Comparison of ENCODE assay signal across 27 cellular contexts in genomic region chr4:173391691-173392090, GRCh38. TPM values are rescaled to one million over a fixed set of nuclear protein-coding genes. Genes with fewer than 3 reads are reported as not detected.
"Had no signal": no experiment of that assay in that cellular context is flagged by ENCODE, and none has a peak within 500 bp of the region (broad histone marks: within the 10 kb centered on the region; RNA-seq: fewer than 3 reads in every experiment).

No MANE protein-coding gene starts in this region.

- H3K27ac Mint-ChIP-seq: stimulated activated memory B cell treated with anti-CD40 and anti-IgM and Interleukin-4, amounts not matched to agents 10 μg/mL and 1 μg/mL and 100 μg/mL, for 72 hours; stimulated activated naive B cell treated with anti-CD40 and anti-IgM and Interleukin-4, amounts not matched to agents 10 μg/mL and 1 μg/mL and 100 μg/mL, for 72 hours; stimulated activated naive CD8-positive, alpha-beta T cell treated with anti-CD3 and anti-CD28 coated beads, Interleukin-15, amount 100 ng/mL, for 72 hours; stimulated activated naive CD8-positive, alpha-beta T cell treated with anti-CD3 and anti-CD28 coated beads, Interleukin-15, Interleukin-2, amounts not matched to agents 100 ng/mL and 50 ng/mL, for 24 hours; type B pancreatic cell had no signal

- H3K27ac ChIP-seq: stomach, suprapubic skin, thoracic aorta, tibial artery, tibial nerve, transverse colon, upper lobe of left lung, upper lobe of right lung, uterus, vagina had no signal

- H3K4me1 Mint-ChIP-seq: stimulated activated memory B cell treated with anti-CD40 and anti-IgM and Interleukin-4, amounts not matched to agents 10 μg/mL and 1 μg/mL and 100 μg/mL, for 72 hours; stimulated activated naive B cell treated with anti-CD40 and anti-IgM and Interleukin-4, amounts not matched to agents 10 μg/mL and 1 μg/mL and 100 μg/mL, for 72 hours; stimulated activated naive CD8-positive, alpha-beta T cell treated with anti-CD3 and anti-CD28 coated beads, Interleukin-15, amount 100 ng/mL, for 72 hours had no signal

- H3K4me3 Mint-ChIP-seq: stimulated activated memory B cell treated with anti-CD40 and anti-IgM and Interleukin-4, amounts not matched to agents 10 μg/mL and 1 μg/mL and 100 μg/mL, for 72 hours; stimulated activated naive B cell treated with anti-CD40 and anti-IgM and Interleukin-4, amounts not matched to agents 10 μg/mL and 1 μg/mL and 100 μg/mL, for 72 hours; stimulated activated naive CD8-positive, alpha-beta T cell treated with anti-CD3 and anti-CD28 coated beads, Interleukin-15, amount 100 ng/mL, for 72 hours; stimulated activated naive CD8-positive, alpha-beta T cell treated with anti-CD3 and anti-CD28 coated beads, Interleukin-15, Interleukin-2, amounts not matched to agents 100 ng/mL and 50 ng/mL, for 24 hours; type B pancreatic cell had no signal

- H3K4me3 ChIP-seq: stomach, suprapubic skin, testis, thoracic aorta, tibial artery, tibial nerve, transverse colon, upper lobe of left lung, upper lobe of right lung, uterus, vagina had no signal

- H3K9me3 Mint-ChIP-seq: stimulated activated naive B cell treated with anti-CD40 and anti-IgM and Interleukin-4, amounts not matched to agents 10 μg/mL and 1 μg/mL and 100 μg/mL, for 72 hours; stimulated activated naive CD8-positive, alpha-beta T cell treated with anti-CD3 and anti-CD28 coated beads, Interleukin-15, amount 100 ng/mL, for 72 hours; stimulated activated naive CD8-positive, alpha-beta T cell treated with anti-CD3 and anti-CD28 coated beads, Interleukin-15, Interleukin-2, amounts not matched to agents 100 ng/mL and 50 ng/mL, for 24 hours; type B pancreatic cell had no signal

- H3K4me1 ChIP-seq: stomach, suprapubic skin, testis, tibial nerve, transverse colon, upper lobe of left lung, upper lobe of right lung, uterus, vagina had no signal

- H3K36me3 ChIP-seq: transverse colon, upper lobe of left lung, upper lobe of right lung, uterus, vagina had no signal

- H3K27me3 ChIP-seq: stomach, suprapubic skin, testis, tibial artery, tibial nerve, transverse colon, upper lobe of left lung, upper lobe of right lung, uterus, vagina had no signal

- DNase-seq: stimulated activated CD4-positive, alpha-beta T cell treated with anti-CD3 and anti-CD28 coated beads, Interleukin-2, amount 100 ng/mL, for 24 hours; stimulated activated CD4-positive, alpha-beta T cell treated with anti-CD3 and anti-CD28 coated beads, Interleukin-2, amount 100 ng/mL, for 48 hours; stimulated activated CD4-positive, alpha-beta T cell treated with anti-CD3 and anti-CD28 coated beads, Interleukin-4, amount 100 ng/mL, for 1 hour; stimulated activated CD4-positive, alpha-beta T cell treated with anti-CD3 and anti-CD28 coated beads, Interleukin-4, amount 100 ng/mL, for 24 hours; stimulated activated CD4-positive, alpha-beta T cell treated with anti-CD3 and anti-CD28 coated beads, Interleukin-4, amount 100 ng/mL, for 4 hours; stimulated activated CD8-positive, alpha-beta memory T cell treated with anti-CD3 and anti-CD28 coated beads, Interleukin-4, amount 100 ng/mL, for 48 hours; stimulated activated naive B cell treated with anti-CD40 and anti-IgM and Interleukin-4, amounts not matched to agents 10 μg/mL and 1 μg/mL and 100 μg/mL, for 72 hours; stimulated activated naive CD4-positive, alpha-beta T cell; stimulated activated naive CD4-positive, alpha-beta T cell treated with Interleukin-2 at 50 U/mL for 16 hours; stimulated activated naive CD8-positive, alpha-beta T cell treated with anti-CD3 and anti-CD28 coated beads, Interleukin-15, amount 100 ng/mL, for 72 hours; stimulated activated naive CD8-positive, alpha-beta T cell treated with anti-CD3 and anti-CD28 coated beads, Interleukin-15, Interleukin-2, amounts not matched to agents 100 U/mL and 50 U/mL, for 24 hours; stomach; substantia nigra; tibial artery; transverse colon; trophoblast cell; upper lobe of left lung; upper lobe of right lung; uterus had no signal

- H3K9me3 ChIP-seq: stomach, suprapubic skin, testis, thoracic aorta, tibial artery, tibial nerve, transverse colon, upper lobe of left lung, upper lobe of right lung, uterus, vagina had no signal

- ATAC-seq: stimulated activated memory B cell treated with anti-CD40 and anti-IgM and Interleukin-4, amounts not matched to agents 10 μg/mL and 1 μg/mL and 100 μg/mL, for 72 hours; stimulated activated naive B cell treated with anti-CD40 and anti-IgM and Interleukin-4, amounts not matched to agents 10 μg/mL and 1 μg/mL and 100 μg/mL, for 72 hours; stimulated activated naive CD8-positive, alpha-beta T cell treated with anti-CD3 and anti-CD28 coated beads, Interleukin-15, amount 100 ng/mL, for 72 hours; stimulated activated naive CD8-positive, alpha-beta T cell treated with anti-CD3 and anti-CD28 coated beads, Interleukin-15, Interleukin-2, amounts not matched to agents 100 U/mL and 50 U/mL, for 24 hours; upper lobe of right lung had no signal

RNA-seq across cellular contexts. Expression of gene SCRG1, which starts 7.2 kb away (rescaled TPM):
- total RNA-seq: upper lobe of right lung had no signal
